8 cellular contexts compared by ENCODE assay signal in genomic region chr1:173171152-173171551, GRCh38. TPM values are rescaled to one million over a fixed set of nuclear protein-coding genes. Genes with fewer than 3 reads are reported as not detected.
"Had no signal": no experiment of that assay in that cellular context is flagged by ENCODE, and none has a peak within 500 bp of the region (broad histone marks: within the 10 kb centered on the region; RNA-seq: fewer than 3 reads in every experiment).

No MANE protein-coding gene starts in this region.

- FAIRE-seq: HTR-8/SVneo had no signal

- H3K4me2 ChIP-seq: KMS-11 had no signal

- H3K9ac ChIP-seq: KMS-11 had no signal

- H3K27ac Mint-ChIP-seq: IgD-negative memory B cell had no signal

- H3K27ac ChIP-seq: HL-60, KMS-11 had no signal

- DNase-seq: IMR-90, KBM-7, KG1 had no signal

- H3K4me3 Mint-ChIP-seq: IgD-negative memory B cell had no signal

RNA-seq across cellular contexts. Expression of gene TNFSF4, which starts 36.0 kb away (rescaled TPM):
- total RNA-seq: HT1080 had no signal
